In genomic region chr16:3780570-3780969, GRCh38 we compare ENCODE assay signal across 10 cellular contexts.
DNase-seq lines count a peak whose midpoint lies in the region; ATAC-seq and TF ChIP-seq lines count a peak whose summit lies in the region.
"Had no signal": no experiment of that assay in that cellular context is flagged by ENCODE, and none has a peak within 500 bp of the region (broad histone marks: within the 10 kb centered on the region; RNA-seq: fewer than 3 reads in every experiment).

No MANE protein-coding gene starts in this region.

- DNase-seq in NCI-H1694 treated with DMSO at 0.1 percent for 48 hours (lab: John Stamatoyannopoulos, UW) (peak; percentile 13), NCI-H1694 (lab: John Stamatoyannopoulos, UW) (no peak), LHCN-M2 (ENCODE audit: low read depth) (peak; percentile 30), activated B cell treated with CpG ODN at 0.5 μM for 24 hours (no peak), mucosa of descending colon (no peak), hypothalamus (lab: John Stamatoyannopoulos, UW) (no peak)
- DNase-seq: hippocampal formation had no signal

- no peak overlapping the region for H3K4me3 Mint-ChIP-seq in activated B cell treated with CpG ODN at 0.5 μM for 24 hours

- TF ChIP-seq CTCF in activated B cell treated with CpG ODN at 0.5 μM for 24 hours (IDR thresholded peaks at IDR 0.05) (no peak), mucosa of descending colon (IDR thresholded peaks at IDR 0.05) (no peak)

- peak overlapping the region; percentile 41 for H3K27ac Mint-ChIP-seq in activated B cell treated with CpG ODN at 0.5 μM for 24 hours

- H3K4me3 ChIP-seq in mucosa of descending colon = no peak overlapping the region
- H3K4me3 ChIP-seq: adrenal gland had no signal

- H3K9me3 Mint-ChIP-seq in activated B cell treated with CpG ODN at 0.5 μM for 24 hours = no peaks in the 10 kb centered on the region

- POLR2A ChIA-PET in activated B cell treated with CpG ODN at 0.5 μM for 24 hours (lab: Charles Lee) = no interaction called here

- H3K4me1 ChIP-seq in mucosa of descending colon (ENCODE audit: low read depth) = no peaks in the 10 kb centered on the region

- intact Hi-C loops in activated B cell treated with CpG ODN at 0.5 μM for 24 hours (cut with micrococcal nuclease) (no loop called here), mucosa of descending colon (cut with DNase I, micrococcal nuclease) (no loop called here)

- H3K36me3 ChIP-seq in mucosa of descending colon (ENCODE audit: low read depth) = peaks cover 7% of the 10 kb centered on the region

- peak; percentile 31 for ATAC-seq in activated B cell treated with CpG ODN at 0.5 μM for 24 hours (ENCODE audit: low read depth)
- ATAC-seq in mucosa of descending colon = peak; percentile 25
- no peak for ATAC-seq in GM21367 (IDR thresholded peaks at IDR 0.05; ENCODE audit: unreplicated experiment)
- no peak for ATAC-seq in HG02678 (IDR thresholded peaks at IDR 0.05; ENCODE audit: unreplicated experiment)

- CTCF ChIA-PET in activated B cell treated with CpG ODN at 0.5 μM for 24 hours (lab: Charles Lee) = no interaction called here

- peaks cover 2% of the 10 kb centered on the region for H3K4me1 Mint-ChIP-seq in activated B cell treated with CpG ODN at 0.5 μM for 24 hours

- H3K36me3 Mint-ChIP-seq in activated B cell treated with CpG ODN at 0.5 μM for 24 hours (ENCODE audit: low read depth) = peaks cover 81% of the 10 kb centered on the region

- no peaks in the 10 kb centered on the region for H3K9me3 ChIP-seq in mucosa of descending colon
- H3K9me3 ChIP-seq: adrenal gland had no signal

- no peaks in the 10 kb centered on the region for H3K27me3 Mint-ChIP-seq in activated B cell treated with CpG ODN at 0.5 μM for 24 hours

Comparison
In these comparisons a context has a peak if more than half of its experiments do, and no peak if none do; other contexts are left out.
1. DNase-seq: peak in NCI-H1694 treated with DMSO at 0.1 percent for 48 hours (single experiment) and LHCN-M2 (single experiment); none in NCI-H1694 (single experiment), activated B cell treated with CpG ODN at 0.5 μM for 24 hours (single experiment), mucosa of descending colon (0 of 3) and hypothalamus (0 of 51).
2. ATAC-seq: peak in activated B cell treated with CpG ODN at 0.5 μM for 24 hours (single experiment) and mucosa of descending colon (single experiment); none in GM21367 (single experiment) and HG02678 (single experiment).